Comparison of ENCODE assay signal across 17 cellular contexts in the genomic region with DNA sequence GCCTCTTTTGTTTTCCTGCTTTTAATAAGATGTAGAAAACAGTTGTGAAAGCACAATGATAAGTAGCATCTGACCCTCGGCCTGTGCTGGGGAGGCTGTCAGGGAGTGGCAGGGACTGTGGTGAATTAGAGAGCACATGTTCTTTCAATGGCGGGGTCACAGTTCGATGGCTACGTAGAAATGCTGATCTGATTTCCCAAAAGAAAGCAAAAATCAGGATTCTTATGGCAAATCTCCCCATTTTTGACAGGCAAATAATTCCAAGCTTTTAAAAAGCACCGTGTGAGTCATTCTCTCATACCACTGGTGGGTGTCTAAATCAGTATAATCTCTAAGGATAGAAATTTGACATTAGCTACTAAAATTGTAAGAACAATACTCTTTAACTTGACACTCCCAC. TPM values are rescaled to one million over a fixed set of nuclear protein-coding genes. Genes with fewer than 3 reads are reported as not detected.
"Had no signal": no experiment of that assay in that cellular context is flagged by ENCODE, and none has a peak within 500 bp of the region (broad histone marks: within the 10 kb centered on the region; RNA-seq: fewer than 3 reads in every experiment).

No MANE protein-coding gene starts in this region.

- ATAC-seq: activated CD4-positive, alpha-beta T cell treated with anti-CD3 and anti-CD28 coated beads for 36 hours; activated CD8-positive, alpha-beta T cell treated with anti-CD3 and anti-CD28 coated beads for 36 hours; activated naive CD8-positive, alpha-beta T cell treated with anti-CD3 and anti-CD28 coated beads, Interleukin-2, amount 50 U/mL, for 24 hours; left cardiac atrium; mucosa of descending colon; pancreas; T-cell had no signal

- H3K9me3 Mint-ChIP-seq: activated CD8-positive, alpha-beta T cell treated with anti-CD3 and anti-CD28 coated beads for 36 hours; activated naive CD8-positive, alpha-beta T cell treated with anti-CD3 and anti-CD28 coated beads, Interleukin-2, amount 50 U/mL, for 24 hours; central memory CD8-positive, alpha-beta T cell; nephron progenitor cell; T-cell had no signal

- H3K4me3 ChIP-seq: lung, mucosa of descending colon, pancreas, skin epidermis, tibial artery, vagina had no signal

- H3K27me3 Mint-ChIP-seq: activated CD4-positive, alpha-beta T cell treated with anti-CD3 and anti-CD28 coated beads for 36 hours; activated CD8-positive, alpha-beta T cell treated with anti-CD3 and anti-CD28 coated beads for 36 hours; activated naive CD8-positive, alpha-beta T cell treated with anti-CD3 and anti-CD28 coated beads, Interleukin-2, amount 50 U/mL, for 24 hours; central memory CD8-positive, alpha-beta T cell; T-cell had no signal

- DNase-seq: activated CD4-positive, alpha-beta T cell treated with anti-CD3 and anti-CD28 coated beads for 36 hours; activated CD8-positive, alpha-beta T cell treated with anti-CD3 and anti-CD28 coated beads for 36 hours; activated naive CD4-positive, alpha-beta T cell treated with Interleukin-2 at 50 U/mL for 16 hours; activated naive CD8-positive, alpha-beta T cell treated with anti-CD3 and anti-CD28 coated beads, Interleukin-2, amount 50 U/mL, for 24 hours; foreskin fibroblast; left cardiac atrium; mucosa of descending colon; nephron progenitor cell; T-cell; T1000; tibial artery had no signal

- H3K4me3 Mint-ChIP-seq: activated CD4-positive, alpha-beta T cell treated with anti-CD3 and anti-CD28 coated beads for 36 hours; activated CD8-positive, alpha-beta T cell treated with anti-CD3 and anti-CD28 coated beads for 36 hours; activated naive CD8-positive, alpha-beta T cell treated with anti-CD3 and anti-CD28 coated beads, Interleukin-2, amount 50 U/mL, for 24 hours; central memory CD8-positive, alpha-beta T cell; nephron progenitor cell; T-cell had no signal

- H3K27ac Mint-ChIP-seq: activated CD4-positive, alpha-beta T cell treated with anti-CD3 and anti-CD28 coated beads for 36 hours; activated CD8-positive, alpha-beta T cell treated with anti-CD3 and anti-CD28 coated beads for 36 hours; activated naive CD8-positive, alpha-beta T cell treated with anti-CD3 and anti-CD28 coated beads, Interleukin-2, amount 50 U/mL, for 24 hours; nephron progenitor cell; T-cell had no signal

- H3K36me3 Mint-ChIP-seq: T-cell had no signal

RNA-seq across cellular contexts. Expression of a gene that starts 12.9 kb away (rescaled TPM):
- total RNA-seq: activated CD4-positive, alpha-beta T cell treated with anti-CD3 and anti-CD28 coated beads for 36 hours had no signal

RNA-seq across cellular contexts. Expression of a gene that starts 36.9 kb away (rescaled TPM):
- total RNA-seq: renal cortical epithelial cell had no signal
